ENCODE assay signal across 1 cellular context in genomic region chr2:24919977-24920812, GRCh38.
A peak's percentile ranks its signal among the peaks of the same experiment; 100 is the strongest.
TF ChIP-seq lines count a peak whose summit lies in the region.

TSS of gene ADCY3 (minus strand) at chr2:24920237. CDS start at chr2:24918987, 1,250 bp downstream.

TF ChIP-seq in K562, 482 proteins besides CTCF, POLR2A, EP300 and RAD21 (continued from another document and continues in another):
- no peak for TF ChIP-seq ZBTB9 (CRISPR knock-in tag; IDR thresholded peaks at IDR 0.05)
- no peak for TF ChIP-seq KLF10 (CRISPR knock-in tag; IDR thresholded peaks at IDR 0.05)
- TF ChIP-seq, protein P1, sequence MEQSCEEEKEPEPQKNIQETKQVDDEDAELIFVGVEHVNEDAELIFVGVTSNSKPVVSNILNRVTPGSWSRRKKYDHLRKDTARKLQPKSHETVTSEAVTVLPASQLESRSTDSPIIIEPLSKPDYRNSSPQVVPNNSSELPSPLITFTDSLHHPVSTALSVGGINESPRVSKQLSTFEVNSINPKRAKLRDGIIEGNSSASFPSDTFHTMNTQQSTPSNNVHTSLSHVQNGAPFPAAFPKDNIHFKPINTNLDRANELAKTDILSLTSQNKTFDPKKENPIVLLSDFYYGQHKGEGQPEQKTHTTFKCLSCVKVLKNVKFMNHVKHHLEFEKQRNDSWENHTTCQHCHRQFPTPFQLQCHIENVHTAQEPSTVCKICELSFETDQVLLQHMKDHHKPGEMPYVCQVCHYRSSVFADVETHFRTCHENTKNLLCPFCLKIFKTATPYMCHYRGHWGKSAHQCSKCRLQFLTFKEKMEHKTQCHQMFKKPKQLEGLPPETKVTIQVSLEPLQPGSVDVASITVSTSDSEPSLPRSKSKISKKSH (CRISPR knock-in tag; IDR thresholded peaks at IDR 0.05): no peak
- no peak for TF ChIP-seq TCF3 (CRISPR knock-in tag; IDR thresholded peaks at IDR 0.05)
- no peak for TF ChIP-seq ZNF507 (tag; conservative IDR thresholded peaks at IDR 0.05)
- TF ChIP-seq C11orf30 (IDR thresholded peaks at IDR 0.05; ENCODE audit: low read depth): no peak
- no peak for TF ChIP-seq MTA1 (IDR thresholded peaks at IDR 0.05; ENCODE audit: borderline replicate concordance)
- TF ChIP-seq ETV6 (IDR thresholded peaks at IDR 0.05; ENCODE audit: borderline replicate concordance in 1 of 2, low read depth in 2 of 2, low read length in 1 of 2): no peak
- TF ChIP-seq ETV6 (CRISPR knock-in tag; IDR thresholded peaks at IDR 0.05; ENCODE audit: borderline replicate concordance): no peak
- no peak for TF ChIP-seq STAG1 (CRISPR knock-in tag; IDR thresholded peaks at IDR 0.05; ENCODE audit: borderline replicate concordance)
- TF ChIP-seq, protein P2, sequence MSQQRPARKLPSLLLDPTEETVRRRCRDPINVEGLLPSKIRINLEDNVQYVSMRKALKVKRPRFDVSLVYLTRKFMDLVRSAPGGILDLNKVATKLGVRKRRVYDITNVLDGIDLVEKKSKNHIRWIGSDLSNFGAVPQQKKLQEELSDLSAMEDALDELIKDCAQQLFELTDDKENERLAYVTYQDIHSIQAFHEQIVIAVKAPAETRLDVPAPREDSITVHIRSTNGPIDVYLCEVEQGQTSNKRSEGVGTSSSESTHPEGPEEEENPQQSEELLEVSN (IDR thresholded peaks at IDR 0.05; ENCODE audit: borderline replicate concordance in 1 of 2, extremely low read depth in 1 of 2, insufficient read depth in 1 of 2, insufficient read length in 1 of 2, low read depth in 1 of 2, low read length in 1 of 2, poor library complexity in 1 of 2, severe bottlenecking in 1 of 2): peak in 1 of 2 experiments; percentile 76
- TF ChIP-seq, protein P3, sequence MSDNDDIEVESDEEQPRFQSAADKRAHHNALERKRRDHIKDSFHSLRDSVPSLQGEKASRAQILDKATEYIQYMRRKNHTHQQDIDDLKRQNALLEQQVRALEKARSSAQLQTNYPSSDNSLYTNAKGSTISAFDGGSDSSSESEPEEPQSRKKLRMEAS (CRISPR knock-in tag; IDR thresholded peaks at IDR 0.05): 0 out of 2 replicates have a peak, but pooled peaks have one; percentile 25
- no peak for TF ChIP-seq ZNF431 (CRISPR knock-in tag; IDR thresholded peaks at IDR 0.05)
- TF ChIP-seq SP2 (IDR thresholded peaks at IDR 0.05; ENCODE audit: extremely low read depth, low read depth, low read length, poor library complexity, severe bottlenecking): no peak
- TF ChIP-seq XRCC3 (IDR thresholded peaks at IDR 0.05): no peak
- TF ChIP-seq CCAR2 (IDR thresholded peaks at IDR 0.05; ENCODE audit: low read depth, low read length): no peak
- no peak for TF ChIP-seq CBFA2T3 (IDR thresholded peaks at IDR 0.05)
- TF ChIP-seq BCOR (IDR thresholded peaks at IDR 0.05): no peak
- TF ChIP-seq, protein P4, sequence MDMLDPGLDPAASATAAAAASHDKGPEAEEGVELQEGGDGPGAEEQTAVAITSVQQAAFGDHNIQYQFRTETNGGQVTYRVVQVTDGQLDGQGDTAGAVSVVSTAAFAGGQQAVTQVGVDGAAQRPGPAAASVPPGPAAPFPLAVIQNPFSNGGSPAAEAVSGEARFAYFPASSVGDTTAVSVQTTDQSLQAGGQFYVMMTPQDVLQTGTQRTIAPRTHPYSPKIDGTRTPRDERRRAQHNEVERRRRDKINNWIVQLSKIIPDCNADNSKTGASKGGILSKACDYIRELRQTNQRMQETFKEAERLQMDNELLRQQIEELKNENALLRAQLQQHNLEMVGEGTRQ (CRISPR knock-in tag; IDR thresholded peaks at IDR 0.05): peak; percentile 78
- no peak for TF ChIP-seq MITF (IDR thresholded peaks at IDR 0.05)
- TF ChIP-seq MNT (conservative IDR thresholded peaks at IDR 0.05): peak; percentile 27 to 79; a peak in 2 of 4 replicates
- TF ChIP-seq RREB1 (CRISPR knock-in tag; IDR thresholded peaks at IDR 0.05): no peak
- TF ChIP-seq SIN3A (IDR thresholded peaks at IDR 0.05; ENCODE audit: borderline replicate concordance in 2 of 2, control insufficient read depth in 1 of 2, low read depth in 2 of 2, low read length in 2 of 2): peak; percentile 38 to 45; a peak in 1 of 4 replicates
- TF ChIP-seq PCBP1 (IDR thresholded peaks at IDR 0.05; ENCODE audit: low read depth, low read length, poor library complexity, severe bottlenecking): peak; percentile 52
- peak; percentile 21; the same call in 1 of the 2 replicates for TF ChIP-seq MXI1 (IDR thresholded peaks at IDR 0.05; ENCODE audit: low read depth, low read length)
- TF ChIP-seq, protein P5, sequence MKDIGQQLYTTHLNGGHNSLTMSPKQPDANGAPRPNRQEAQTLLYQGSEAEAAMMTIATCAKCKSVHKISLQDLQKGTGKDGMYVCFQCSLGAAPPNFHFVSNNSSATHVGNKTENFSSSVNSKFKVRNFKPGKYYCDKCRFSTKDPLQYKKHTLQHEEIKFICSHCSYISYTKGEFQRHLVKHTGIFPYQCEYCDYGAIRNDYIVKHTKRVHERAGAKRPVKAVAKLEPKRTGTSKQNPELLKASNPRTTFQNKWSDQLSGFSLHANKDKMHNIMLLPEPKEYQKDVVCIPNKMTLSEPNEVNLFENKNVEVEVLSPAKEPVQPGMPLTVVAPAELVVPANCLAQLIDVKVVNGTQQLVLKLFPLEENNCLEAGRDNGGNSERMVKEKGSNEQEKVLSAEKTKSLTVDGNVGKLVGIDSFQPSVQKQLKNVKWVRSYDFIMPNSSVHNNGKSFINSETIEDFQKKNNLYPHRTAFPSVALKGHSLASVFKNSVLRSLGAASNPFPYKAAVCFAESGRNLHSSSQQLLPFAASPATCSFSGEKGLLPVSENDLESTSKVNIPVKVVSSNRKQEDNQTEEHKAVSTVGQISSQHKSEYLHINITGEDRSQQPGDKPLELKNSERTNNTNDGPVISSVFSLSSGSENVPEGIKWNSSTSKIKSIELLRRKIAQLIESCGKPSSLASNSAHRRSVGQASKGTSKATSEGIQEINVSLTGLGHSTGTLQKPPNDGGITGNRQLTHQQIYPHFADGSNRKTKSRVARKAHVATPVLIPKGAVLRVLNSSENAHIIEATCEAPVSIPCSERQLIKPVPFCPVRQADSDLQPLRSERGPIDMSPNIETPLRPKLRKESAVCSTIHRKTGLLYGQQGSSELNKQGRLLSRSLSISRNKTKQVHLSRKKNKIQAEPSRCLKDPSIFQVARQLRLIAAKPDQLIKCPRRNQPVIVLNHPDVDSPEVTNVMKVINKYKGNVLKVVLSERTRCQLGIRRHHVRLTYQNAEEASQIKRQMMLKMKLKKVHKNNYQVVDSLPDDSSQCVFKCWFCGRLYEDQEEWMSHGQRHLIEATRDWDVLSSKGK (CRISPR knock-in tag; IDR thresholded peaks at IDR 0.05): no peak
- TF ChIP-seq, protein P6, sequence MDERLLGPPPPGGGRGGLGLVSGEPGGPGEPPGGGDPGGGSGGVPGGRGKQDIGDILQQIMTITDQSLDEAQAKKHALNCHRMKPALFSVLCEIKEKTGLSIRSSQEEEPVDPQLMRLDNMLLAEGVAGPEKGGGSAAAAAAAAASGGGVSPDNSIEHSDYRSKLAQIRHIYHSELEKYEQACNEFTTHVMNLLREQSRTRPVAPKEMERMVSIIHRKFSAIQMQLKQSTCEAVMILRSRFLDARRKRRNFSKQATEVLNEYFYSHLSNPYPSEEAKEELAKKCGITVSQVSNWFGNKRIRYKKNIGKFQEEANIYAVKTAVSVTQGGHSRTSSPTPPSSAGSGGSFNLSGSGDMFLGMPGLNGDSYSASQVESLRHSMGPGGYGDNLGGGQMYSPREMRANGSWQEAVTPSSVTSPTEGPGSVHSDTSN (CRISPR knock-in tag; IDR thresholded peaks at IDR 0.05; ENCODE audit: low read depth): no peak
- TF ChIP-seq, protein P6 (tag; conservative IDR thresholded peaks at IDR 0.05; ENCODE audit: low read depth): no peak
- no peak for TF ChIP-seq CHD1 (IDR thresholded peaks at IDR 0.05; ENCODE audit: low read length)
- TF ChIP-seq, protein P7, sequence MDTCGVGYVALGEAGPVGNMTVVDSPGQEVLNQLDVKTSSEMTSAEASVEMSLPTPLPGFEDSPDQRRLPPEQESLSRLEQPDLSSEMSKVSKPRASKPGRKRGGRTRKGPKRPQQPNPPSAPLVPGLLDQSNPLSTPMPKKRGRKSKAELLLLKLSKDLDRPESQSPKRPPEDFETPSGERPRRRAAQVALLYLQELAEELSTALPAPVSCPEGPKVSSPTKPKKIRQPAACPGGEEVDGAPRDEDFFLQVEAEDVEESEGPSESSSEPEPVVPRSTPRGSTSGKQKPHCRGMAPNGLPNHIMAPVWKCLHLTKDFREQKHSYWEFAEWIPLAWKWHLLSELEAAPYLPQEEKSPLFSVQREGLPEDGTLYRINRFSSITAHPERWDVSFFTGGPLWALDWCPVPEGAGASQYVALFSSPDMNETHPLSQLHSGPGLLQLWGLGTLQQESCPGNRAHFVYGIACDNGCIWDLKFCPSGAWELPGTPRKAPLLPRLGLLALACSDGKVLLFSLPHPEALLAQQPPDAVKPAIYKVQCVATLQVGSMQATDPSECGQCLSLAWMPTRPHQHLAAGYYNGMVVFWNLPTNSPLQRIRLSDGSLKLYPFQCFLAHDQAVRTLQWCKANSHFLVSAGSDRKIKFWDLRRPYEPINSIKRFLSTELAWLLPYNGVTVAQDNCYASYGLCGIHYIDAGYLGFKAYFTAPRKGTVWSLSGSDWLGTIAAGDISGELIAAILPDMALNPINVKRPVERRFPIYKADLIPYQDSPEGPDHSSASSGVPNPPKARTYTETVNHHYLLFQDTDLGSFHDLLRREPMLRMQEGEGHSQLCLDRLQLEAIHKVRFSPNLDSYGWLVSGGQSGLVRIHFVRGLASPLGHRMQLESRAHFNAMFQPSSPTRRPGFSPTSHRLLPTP (IDR thresholded peaks at IDR 0.05; ENCODE audit: borderline replicate concordance, extremely low read depth, insufficient read length): no peak
- no peak for TF ChIP-seq RBM14 (IDR thresholded peaks at IDR 0.05; ENCODE audit: borderline replicate concordance, insufficient read depth, low read depth, low read length)
